ENCODE assay signal across 13 cellular contexts in the genomic region with DNA sequence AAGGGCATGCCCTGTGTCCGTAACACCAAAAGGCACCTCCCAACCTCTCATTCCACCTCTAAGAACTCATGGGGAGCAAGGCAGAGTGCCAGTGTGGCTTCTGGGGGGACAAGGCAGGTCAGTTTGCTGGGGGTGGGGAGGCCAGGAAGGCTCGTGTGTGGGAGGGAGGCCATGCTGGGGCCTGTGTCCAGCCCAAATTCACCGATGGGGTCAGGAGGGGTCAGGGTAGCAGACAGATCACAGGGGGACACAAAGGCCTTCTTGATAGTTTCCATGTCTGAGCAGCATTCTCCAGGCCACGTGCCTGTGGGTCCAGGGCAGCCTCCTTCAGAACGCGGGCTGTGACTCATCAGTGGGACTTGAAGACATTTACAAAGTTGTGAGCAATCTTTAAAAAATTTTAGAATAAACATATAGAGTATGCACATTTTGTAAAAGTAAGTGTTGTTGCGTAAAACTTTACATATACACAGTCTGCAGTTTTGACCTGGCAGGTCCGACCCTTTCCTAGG. TPM values are rescaled to one million over a fixed set of nuclear protein-coding genes. Genes with fewer than 3 reads are reported as not detected.
DNase-seq lines count a peak whose midpoint lies in the region; ATAC-seq and TF ChIP-seq lines count a peak whose summit lies in the region.
"Had no signal": no experiment of that assay in that cellular context is flagged by ENCODE, and none has a peak within 500 bp of the region (broad histone marks: within the 10 kb centered on the region; RNA-seq: fewer than 3 reads in every experiment).

No MANE protein-coding gene starts in this region.

- no peak overlapping the region for H3K27ac Mint-ChIP-seq in activated CD4-positive, alpha-beta T cell treated with anti-CD3 and anti-CD28 coated beads for 36 hours
- H3K27ac Mint-ChIP-seq in activated naive CD4-positive, alpha-beta T cell treated with anti-CD3 and anti-CD28 coated beads for 36 hours: no peak overlapping the region
- H3K27ac Mint-ChIP-seq: natural killer cell, T-helper 17 cell had no signal

- POLR2A ChIA-PET in activated CD4-positive, alpha-beta T cell treated with anti-CD3 and anti-CD28 coated beads for 36 hours (lab: Charles Lee): no interaction called here

- H3K27me3 ChIP-seq in RWPE2 (ENCODE audit: insufficient read depth, poor library complexity, severe bottlenecking) (no peaks in the 10 kb centered on the region), right lobe of liver (no peaks in the 10 kb centered on the region)
- H3K27me3 ChIP-seq: colonic mucosa had no signal

- TF ChIP-seq CTCF in RWPE2 (IDR thresholded peaks at IDR 0.05; ENCODE audit: poor library complexity, severe bottlenecking) (no peak), retinal pigment epithelial cell (conservative IDR thresholded peaks at IDR 0.05; ENCODE audit: low read depth, low read length) (no peak), right lobe of liver (IDR thresholded peaks at IDR 0.05) (no peak)

- H3K4me1 ChIP-seq in RWPE2 (ENCODE audit: insufficient read depth, poor library complexity, severe bottlenecking): peaks cover 31% of the 10 kb centered on the region
- no peaks in the 10 kb centered on the region for H3K4me1 ChIP-seq in right lobe of liver
- H3K4me1 ChIP-seq: colonic mucosa had no signal

- WGBS in right lobe of liver (ENCODE audit: insufficient coverage, low coverage, low lambda C conversion rate, missing lambda C conversion rate): 88% methylated on average over 2 of the region's 8 CpGs

- ATAC-seq in RWPE2 (ENCODE audit: low read depth) (peak; percentile 87), right lobe of liver (no peak)
- no peak for ATAC-seq in activated CD4-positive, alpha-beta T cell treated with anti-CD3 and anti-CD28 coated beads for 36 hours
- ATAC-seq: natural killer cell, T-helper 17 cell had no signal

- H3K4me1 Mint-ChIP-seq in activated CD4-positive, alpha-beta T cell treated with anti-CD3 and anti-CD28 coated beads for 36 hours: no peaks in the 10 kb centered on the region
- H3K4me1 Mint-ChIP-seq in activated naive CD4-positive, alpha-beta T cell treated with anti-CD3 and anti-CD28 coated beads for 36 hours (ENCODE audit: low read depth): no peaks in the 10 kb centered on the region
- H3K4me1 Mint-ChIP-seq: natural killer cell, T-helper 17 cell had no signal

- DNase-seq in GM03348 (ENCODE audit: low spot score) (peak; percentile 89), RWPE2 (ENCODE audit: low spot score) (peak; percentile 95), fibroblast of peridontal ligament (ENCODE audit: extremely low read depth) (peak; percentile 89), retinal pigment epithelial cell (ENCODE audit: low read depth) (peak; percentile 58), right lobe of liver (no peak)
- DNase-seq in activated CD4-positive, alpha-beta T cell treated with anti-CD3 and anti-CD28 coated beads for 36 hours: no peak
- no peak for DNase-seq in activated naive CD4-positive, alpha-beta T cell treated with anti-CD3 and anti-CD28 coated beads for 36 hours
- DNase-seq in activated T-cell treated with anti-CD3 and anti-CD28 coated beads, Interleukin-2, amount 50 U/mL, for 48 hours: no peak
- DNase-seq: colonic mucosa, DMS53, natural killer cell, T-helper 17 cell had no signal

- peak overlapping the region; percentile 62 for H3K27ac ChIP-seq in RWPE2 (ENCODE audit: poor library complexity, severe bottlenecking)
- no peak overlapping the region for H3K27ac ChIP-seq in right lobe of liver
- H3K27ac ChIP-seq: colonic mucosa, thoracic aorta had no signal

- no peaks in the 10 kb centered on the region for H3K9me3 Mint-ChIP-seq in activated CD4-positive, alpha-beta T cell treated with anti-CD3 and anti-CD28 coated beads for 36 hours (ENCODE audit: low read depth)
- H3K9me3 Mint-ChIP-seq in activated naive CD4-positive, alpha-beta T cell treated with anti-CD3 and anti-CD28 coated beads for 36 hours: no peaks in the 10 kb centered on the region
- H3K9me3 Mint-ChIP-seq: natural killer cell had no signal

- no peak for TF ChIP-seq POLR2A in right lobe of liver (IDR thresholded peaks at IDR 0.05)

- peaks cover 2% of the 10 kb centered on the region for H3K27me3 Mint-ChIP-seq in activated CD4-positive, alpha-beta T cell treated with anti-CD3 and anti-CD28 coated beads for 36 hours
- no peaks in the 10 kb centered on the region for H3K27me3 Mint-ChIP-seq in activated naive CD4-positive, alpha-beta T cell treated with anti-CD3 and anti-CD28 coated beads for 36 hours (ENCODE audit: low read depth)

- no peak overlapping the region for H3K4me3 Mint-ChIP-seq in activated CD4-positive, alpha-beta T cell treated with anti-CD3 and anti-CD28 coated beads for 36 hours
- H3K4me3 Mint-ChIP-seq in activated naive CD4-positive, alpha-beta T cell treated with anti-CD3 and anti-CD28 coated beads for 36 hours: no peak overlapping the region
- H3K4me3 Mint-ChIP-seq: natural killer cell, T-helper 17 cell had no signal

- CTCF ChIA-PET in activated CD4-positive, alpha-beta T cell treated with anti-CD3 and anti-CD28 coated beads for 36 hours (lab: Charles Lee): interaction anchor here (3.8 kb wide), 1 partner anchor 13 kb away, joined by 26 read pairs; no protein-coding TSS in a partner anchor
- CTCF ChIA-PET in activated naive CD4-positive, alpha-beta T cell treated with anti-CD3 and anti-CD28 coated beads for 36 hours (lab: Charles Lee): no interaction called here

- intact Hi-C loops in activated CD4-positive, alpha-beta T cell treated with anti-CD3 and anti-CD28 coated beads for 36 hours (cut with DNase I, micrococcal nuclease): no loop called here
- intact Hi-C loops in right lobe of liver (cut with DNase I): no loop called here
- intact Hi-C loops in activated naive CD4-positive, alpha-beta T cell treated with anti-CD3 and anti-CD28 coated beads for 36 hours (cut with micrococcal nuclease): no loop called here

- no peaks in the 10 kb centered on the region for H3K9me3 ChIP-seq in RWPE2 (ENCODE audit: severe bottlenecking)
- no peaks in the 10 kb centered on the region for H3K9me3 ChIP-seq in right lobe of liver
- H3K9me3 ChIP-seq: colonic mucosa, thoracic aorta had no signal

- no peaks in the 10 kb centered on the region for H3K36me3 ChIP-seq in RWPE2 (ENCODE audit: low read depth)
- H3K36me3 ChIP-seq in right lobe of liver: no peaks in the 10 kb centered on the region
- H3K36me3 ChIP-seq: colonic mucosa, thoracic aorta had no signal

- no peaks in the 10 kb centered on the region for H3K36me3 Mint-ChIP-seq in activated CD4-positive, alpha-beta T cell treated with anti-CD3 and anti-CD28 coated beads for 36 hours (ENCODE audit: low read depth)
- no peaks in the 10 kb centered on the region for H3K36me3 Mint-ChIP-seq in activated naive CD4-positive, alpha-beta T cell treated with anti-CD3 and anti-CD28 coated beads for 36 hours (ENCODE audit: low read depth)
- H3K36me3 Mint-ChIP-seq: natural killer cell had no signal

- H3K4me3 ChIP-seq in RWPE2 (ENCODE audit: severe bottlenecking) (no peak overlapping the region), retinal pigment epithelial cell (ENCODE audit: low read length) (no peak overlapping the region), right lobe of liver (no peak overlapping the region)
- H3K4me3 ChIP-seq: colonic mucosa, thoracic aorta had no signal

RNA-seq across cellular contexts. Expression of gene SPACA3, which starts 20.9 kb away (rescaled TPM):
- total RNA-seq in activated CD4-positive, alpha-beta T cell treated with anti-CD3 and anti-CD28 coated beads for 36 hours: not detected
- total RNA-seq in right lobe of liver: not detected
- not detected for total RNA-seq in activated naive CD4-positive, alpha-beta T cell treated with anti-CD3 and anti-CD28 coated beads for 36 hours
- total RNA-seq: natural killer cell, T-helper 17 cell, thoracic aorta had no signal

Comparison
In these comparisons a context has a peak if more than half of its experiments do, and no peak if none do; other contexts are left out.
1. DNase-seq: peak in GM03348 (single experiment), RWPE2 (single experiment), fibroblast of peridontal ligament (single experiment) and retinal pigment epithelial cell (single experiment); none in activated CD4-positive, alpha-beta T cell treated with anti-CD3 and anti-CD28 coated beads for 36 hours (single experiment), right lobe of liver (0 of 3), activated naive CD4-positive, alpha-beta T cell treated with anti-CD3 and anti-CD28 coated beads for 36 hours (single experiment) and activated T-cell treated with anti-CD3 and anti-CD28 coated beads, Interleukin-2, amount 50 U/mL, for 48 hours (0 of 2).